ENCODE assay signal across 1 cellular context in the genomic region with DNA sequence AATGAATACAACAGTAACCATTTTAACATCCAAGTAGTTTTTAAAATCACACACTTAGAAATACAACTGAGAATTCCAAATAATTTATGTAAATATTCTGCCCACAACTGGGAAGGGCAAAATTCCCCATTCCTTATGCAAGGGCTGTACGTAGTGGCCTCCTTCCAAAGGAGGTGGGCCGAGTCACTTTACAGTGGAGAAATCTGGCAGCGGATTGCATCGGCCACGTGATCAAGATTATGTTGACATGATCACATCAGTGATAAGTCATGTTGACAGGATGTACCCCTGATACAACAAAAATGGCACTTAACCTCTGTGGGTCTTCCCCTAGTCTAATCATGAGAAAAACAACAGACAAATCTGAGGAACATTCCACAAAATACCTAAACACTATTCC.
TF ChIP-seq lines count a peak whose summit lies in the region.

No MANE protein-coding gene starts in this region.

TF ChIP-seq in GM23338, 12 proteins besides CTCF, POLR2A, EP300 and RAD21 (continued from another document):
- TF ChIP-seq CREB1 (CRISPR knock-in tag; IDR thresholded peaks at IDR 0.05; ENCODE audit: low read depth) (no peak), STAT1 (IDR thresholded peaks at IDR 0.05; ENCODE audit: unreplicated experiment) (no peak), ZNF331 (CRISPR knock-in tag; IDR thresholded peaks at IDR 0.05; ENCODE audit: low read depth) (no peak)
- TF ChIP-seq, protein P1, sequence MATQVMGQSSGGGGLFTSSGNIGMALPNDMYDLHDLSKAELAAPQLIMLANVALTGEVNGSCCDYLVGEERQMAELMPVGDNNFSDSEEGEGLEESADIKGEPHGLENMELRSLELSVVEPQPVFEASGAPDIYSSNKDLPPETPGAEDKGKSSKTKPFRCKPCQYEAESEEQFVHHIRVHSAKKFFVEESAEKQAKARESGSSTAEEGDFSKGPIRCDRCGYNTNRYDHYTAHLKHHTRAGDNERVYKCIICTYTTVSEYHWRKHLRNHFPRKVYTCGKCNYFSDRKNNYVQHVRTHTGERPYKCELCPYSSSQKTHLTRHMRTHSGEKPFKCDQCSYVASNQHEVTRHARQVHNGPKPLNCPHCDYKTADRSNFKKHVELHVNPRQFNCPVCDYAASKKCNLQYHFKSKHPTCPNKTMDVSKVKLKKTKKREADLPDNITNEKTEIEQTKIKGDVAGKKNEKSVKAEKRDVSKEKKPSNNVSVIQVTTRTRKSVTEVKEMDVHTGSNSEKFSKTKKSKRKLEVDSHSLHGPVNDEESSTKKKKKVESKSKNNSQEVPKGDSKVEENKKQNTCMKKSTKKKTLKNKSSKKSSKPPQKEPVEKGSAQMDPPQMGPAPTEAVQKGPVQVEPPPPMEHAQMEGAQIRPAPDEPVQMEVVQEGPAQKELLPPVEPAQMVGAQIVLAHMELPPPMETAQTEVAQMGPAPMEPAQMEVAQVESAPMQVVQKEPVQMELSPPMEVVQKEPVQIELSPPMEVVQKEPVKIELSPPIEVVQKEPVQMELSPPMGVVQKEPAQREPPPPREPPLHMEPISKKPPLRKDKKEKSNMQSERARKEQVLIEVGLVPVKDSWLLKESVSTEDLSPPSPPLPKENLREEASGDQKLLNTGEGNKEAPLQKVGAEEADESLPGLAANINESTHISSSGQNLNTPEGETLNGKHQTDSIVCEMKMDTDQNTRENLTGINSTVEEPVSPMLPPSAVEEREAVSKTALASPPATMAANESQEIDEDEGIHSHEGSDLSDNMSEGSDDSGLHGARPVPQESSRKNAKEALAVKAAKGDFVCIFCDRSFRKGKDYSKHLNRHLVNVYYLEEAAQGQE (IDR thresholded peaks at IDR 0.05; ENCODE audit: unreplicated experiment): no peak
